ENCODE assay signal across 9 cellular contexts in genomic region chr7:106153891-106154449, GRCh38. TPM values are rescaled to one million over a fixed set of nuclear protein-coding genes. Genes with fewer than 3 reads are reported as not detected.
A peak's percentile ranks its signal among the peaks of the same experiment; 100 is the strongest.
DNase-seq lines count a peak whose midpoint lies in the region; ATAC-seq and TF ChIP-seq lines count a peak whose summit lies in the region.
"Had no signal": no experiment of that assay in that cellular context is flagged by ENCODE, and none has a peak within 500 bp of the region (broad histone marks: within the 10 kb centered on the region; RNA-seq: fewer than 3 reads in every experiment).

No MANE protein-coding gene starts in this region.

- no peaks in the 10 kb centered on the region for H3K9me3 Mint-ChIP-seq in Calu3 (ENCODE audit: low read depth, unreplicated experiment)
- H3K9me3 Mint-ChIP-seq in activated T-helper 17 cell treated with anti-CD3 and anti-CD28 coated beads, Interleukin-2, amount 50 U/mL, for 72 hours, result no peaks in the 10 kb centered on the region
- H3K9me3 Mint-ChIP-seq: dendritic cell treated with granulocyte-macrophage colony-stimulating factor and Interleukin-4, amounts not matched to agents 40 ng/mL and 50 ng/mL, for 4 days had no signal

- CTCF ChIA-PET in Calu3 (lab: Charles Lee), result interaction anchor here (0.6 to 1.8 kb wide), 7 partner anchors 37 to 396 kb away, joined by 3 to 13 read pairs (median 5); partner anchors contain the start of gene SYPL1

- peaks cover 39% of the 10 kb centered on the region for H3K27me3 Mint-ChIP-seq in Calu3 (ENCODE audit: unreplicated experiment)
- H3K27me3 Mint-ChIP-seq in activated T-helper 17 cell treated with anti-CD3 and anti-CD28 coated beads, Interleukin-2, amount 50 U/mL, for 72 hours, result peaks cover 25% of the 10 kb centered on the region

- peak; percentile 91 for ATAC-seq in GM21390 (IDR thresholded peaks at IDR 0.05; ENCODE audit: unreplicated experiment)
- peak; percentile 87 for ATAC-seq in activated T-helper 17 cell treated with anti-CD3 and anti-CD28 coated beads, Interleukin-2, amount 50 U/mL, for 72 hours (replicated peaks)

- intact Hi-C loops in Calu3 (cut with micrococcal nuclease; ENCODE audit: unreplicated experiment), result loop anchor here (1.0 to 10.0 kb wide), 3 partner anchors 97 to 499 kb away; no protein-coding TSS in a partner anchor

- no peaks in the 10 kb centered on the region for H3K36me3 Mint-ChIP-seq in Calu3 (ENCODE audit: insufficient read depth, unreplicated experiment)
- no peaks in the 10 kb centered on the region for H3K36me3 Mint-ChIP-seq in activated T-helper 17 cell treated with anti-CD3 and anti-CD28 coated beads, Interleukin-2, amount 50 U/mL, for 72 hours (ENCODE audit: low read depth)

- no peak overlapping the region for H3K4me3 Mint-ChIP-seq in Calu3 (ENCODE audit: low read depth, unreplicated experiment)
- H3K4me3 Mint-ChIP-seq in activated T-helper 17 cell treated with anti-CD3 and anti-CD28 coated beads, Interleukin-2, amount 50 U/mL, for 72 hours, result no peak overlapping the region
- H3K4me3 Mint-ChIP-seq: dendritic cell treated with granulocyte-macrophage colony-stimulating factor and Interleukin-4, amounts not matched to agents 40 ng/mL and 50 ng/mL, for 4 days had no signal

- H3K27ac ChIP-seq in substantia nigra (ENCODE audit: low read depth, low read length, poor library complexity, severe bottlenecking), result no peak overlapping the region

- BruUV-seq in Calu3 (replicated peaks; lab: Mats Ljungman, UMichigan), result no TSS peak

- H3K27ac Mint-ChIP-seq in Calu3 (ENCODE audit: unreplicated experiment), result no peak overlapping the region
- no peak overlapping the region for H3K27ac Mint-ChIP-seq in activated T-helper 17 cell treated with anti-CD3 and anti-CD28 coated beads, Interleukin-2, amount 50 U/mL, for 72 hours
- H3K27ac Mint-ChIP-seq: dendritic cell treated with granulocyte-macrophage colony-stimulating factor and Interleukin-4, amounts not matched to agents 40 ng/mL and 50 ng/mL, for 4 days had no signal

- DNase-seq in Calu3, result peak; percentile 84
- peak; percentile 92 to 94 for DNase-seq in Kasumi-1 (lab: John Stamatoyannopoulos, UW)
- DNase-seq in RPMI7951 (ENCODE audit: low read depth), result peak; percentile 75
- DNase-seq in fibroblast of the conjunctiva (ENCODE audit: low read depth), result peak; percentile 76
- DNase-seq in nucleus accumbens (lab: John Stamatoyannopoulos, UW), result peak; percentile 7 to 90 (median 68)
- DNase-seq in substantia nigra (lab: John Stamatoyannopoulos, UW), result peak in 48 of 49 donors; percentile 17 to 88 (median 72)

- TF ChIP-seq CTCF in Calu3 (IDR thresholded peaks at IDR 0.05; ENCODE audit: unreplicated experiment), result peak; percentile 82

- peaks cover 9% of the 10 kb centered on the region for H3K4me1 Mint-ChIP-seq in Calu3 (ENCODE audit: low read depth, unreplicated experiment)
- H3K4me1 Mint-ChIP-seq in activated T-helper 17 cell treated with anti-CD3 and anti-CD28 coated beads, Interleukin-2, amount 50 U/mL, for 72 hours, result no peaks in the 10 kb centered on the region

RNA-seq across cellular contexts. Expression of gene SYPL1, which starts 41.9 kb away (rescaled TPM):
- 76.1 and 88.3 TPM in 2 replicates for total RNA-seq in Calu3 (2022)
- 63.7 and 80.3 TPM in 2 replicates for total RNA-seq in RPMI7951 (2014; rRNA removed; shearing (Covaris generic))
- 10 to 100 TPM; 18.5 to 23.5 TPM for total RNA-seq in activated T-helper 17 cell treated with anti-CD3 and anti-CD28 coated beads, Interleukin-2, amount 50 U/mL, for 72 hours
